Comparison of ENCODE assay signal across 1 cellular context in the genomic region with DNA sequence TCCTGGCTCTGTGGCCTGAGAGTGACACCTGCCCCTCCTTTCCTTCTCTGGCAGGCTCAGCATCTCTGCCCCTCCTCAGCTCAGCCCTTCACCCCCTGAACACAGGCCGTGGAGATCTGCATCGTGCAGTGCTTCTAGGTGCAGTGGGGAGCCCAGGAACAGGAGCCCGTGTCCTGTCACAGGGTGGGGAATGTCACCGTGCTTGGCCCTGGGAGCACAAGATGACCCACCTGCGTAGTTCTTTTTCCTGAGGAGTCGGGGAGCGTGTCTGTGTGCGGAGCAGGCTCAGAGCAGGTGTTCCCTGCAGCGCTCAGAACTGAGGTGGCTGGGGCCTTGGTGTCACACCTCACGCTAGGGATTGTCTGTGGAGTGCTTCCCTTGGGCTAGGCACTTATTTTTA.
TF ChIP-seq lines count a peak whose summit lies in the region.

No MANE protein-coding gene starts in this region.

TF ChIP-seq in HEK293, 187 proteins besides CTCF, POLR2A, EP300 and RAD21 (continued from another document):
- TF ChIP-seq ZNF184 (tag by site-specific recombination; IDR thresholded peaks at IDR 0.05): no peak
- no peak for TF ChIP-seq ZNF311 (tag by site-specific recombination; IDR thresholded peaks at IDR 0.05; ENCODE audit: borderline replicate concordance)
- TF ChIP-seq ZNF146 (tag by site-specific recombination; IDR thresholded peaks at IDR 0.05): no peak
- no peak for TF ChIP-seq ZNF561 (tag by site-specific recombination; IDR thresholded peaks at IDR 0.05; ENCODE audit: borderline replicate concordance)
- TF ChIP-seq, protein P1, sequence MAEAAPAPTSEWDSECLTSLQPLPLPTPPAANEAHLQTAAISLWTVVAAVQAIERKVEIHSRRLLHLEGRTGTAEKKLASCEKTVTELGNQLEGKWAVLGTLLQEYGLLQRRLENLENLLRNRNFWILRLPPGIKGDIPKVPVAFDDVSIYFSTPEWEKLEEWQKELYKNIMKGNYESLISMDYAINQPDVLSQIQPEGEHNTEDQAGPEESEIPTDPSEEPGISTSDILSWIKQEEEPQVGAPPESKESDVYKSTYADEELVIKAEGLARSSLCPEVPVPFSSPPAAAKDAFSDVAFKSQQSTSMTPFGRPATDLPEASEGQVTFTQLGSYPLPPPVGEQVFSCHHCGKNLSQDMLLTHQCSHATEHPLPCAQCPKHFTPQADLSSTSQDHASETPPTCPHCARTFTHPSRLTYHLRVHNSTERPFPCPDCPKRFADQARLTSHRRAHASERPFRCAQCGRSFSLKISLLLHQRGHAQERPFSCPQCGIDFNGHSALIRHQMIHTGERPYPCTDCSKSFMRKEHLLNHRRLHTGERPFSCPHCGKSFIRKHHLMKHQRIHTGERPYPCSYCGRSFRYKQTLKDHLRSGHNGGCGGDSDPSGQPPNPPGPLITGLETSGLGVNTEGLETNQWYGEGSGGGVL (tag by site-specific recombination; IDR thresholded peaks at IDR 0.05): no peak
- TF ChIP-seq, protein P2, sequence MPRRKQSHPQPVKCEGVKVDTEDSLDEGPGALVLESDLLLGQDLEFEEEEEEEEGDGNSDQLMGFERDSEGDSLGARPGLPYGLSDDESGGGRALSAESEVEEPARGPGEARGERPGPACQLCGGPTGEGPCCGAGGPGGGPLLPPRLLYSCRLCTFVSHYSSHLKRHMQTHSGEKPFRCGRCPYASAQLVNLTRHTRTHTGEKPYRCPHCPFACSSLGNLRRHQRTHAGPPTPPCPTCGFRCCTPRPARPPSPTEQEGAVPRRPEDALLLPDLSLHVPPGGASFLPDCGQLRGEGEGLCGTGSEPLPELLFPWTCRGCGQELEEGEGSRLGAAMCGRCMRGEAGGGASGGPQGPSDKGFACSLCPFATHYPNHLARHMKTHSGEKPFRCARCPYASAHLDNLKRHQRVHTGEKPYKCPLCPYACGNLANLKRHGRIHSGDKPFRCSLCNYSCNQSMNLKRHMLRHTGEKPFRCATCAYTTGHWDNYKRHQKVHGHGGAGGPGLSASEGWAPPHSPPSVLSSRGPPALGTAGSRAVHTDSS (tag by site-specific recombination; IDR thresholded peaks at IDR 0.05): no peak
- TF ChIP-seq, protein P3, sequence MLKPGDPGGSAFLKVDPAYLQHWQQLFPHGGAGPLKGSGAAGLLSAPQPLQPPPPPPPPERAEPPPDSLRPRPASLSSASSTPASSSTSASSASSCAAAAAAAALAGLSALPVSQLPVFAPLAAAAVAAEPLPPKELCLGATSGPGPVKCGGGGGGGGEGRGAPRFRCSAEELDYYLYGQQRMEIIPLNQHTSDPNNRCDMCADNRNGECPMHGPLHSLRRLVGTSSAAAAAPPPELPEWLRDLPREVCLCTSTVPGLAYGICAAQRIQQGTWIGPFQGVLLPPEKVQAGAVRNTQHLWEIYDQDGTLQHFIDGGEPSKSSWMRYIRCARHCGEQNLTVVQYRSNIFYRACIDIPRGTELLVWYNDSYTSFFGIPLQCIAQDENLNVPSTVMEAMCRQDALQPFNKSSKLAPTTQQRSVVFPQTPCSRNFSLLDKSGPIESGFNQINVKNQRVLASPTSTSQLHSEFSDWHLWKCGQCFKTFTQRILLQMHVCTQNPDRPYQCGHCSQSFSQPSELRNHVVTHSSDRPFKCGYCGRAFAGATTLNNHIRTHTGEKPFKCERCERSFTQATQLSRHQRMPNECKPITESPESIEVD (tag by site-specific recombination; IDR thresholded peaks at IDR 0.05): no peak
- no peak for TF ChIP-seq ZNF23 (tag by site-specific recombination; IDR thresholded peaks at IDR 0.05; ENCODE audit: borderline replicate concordance)
- TF ChIP-seq, protein P4, sequence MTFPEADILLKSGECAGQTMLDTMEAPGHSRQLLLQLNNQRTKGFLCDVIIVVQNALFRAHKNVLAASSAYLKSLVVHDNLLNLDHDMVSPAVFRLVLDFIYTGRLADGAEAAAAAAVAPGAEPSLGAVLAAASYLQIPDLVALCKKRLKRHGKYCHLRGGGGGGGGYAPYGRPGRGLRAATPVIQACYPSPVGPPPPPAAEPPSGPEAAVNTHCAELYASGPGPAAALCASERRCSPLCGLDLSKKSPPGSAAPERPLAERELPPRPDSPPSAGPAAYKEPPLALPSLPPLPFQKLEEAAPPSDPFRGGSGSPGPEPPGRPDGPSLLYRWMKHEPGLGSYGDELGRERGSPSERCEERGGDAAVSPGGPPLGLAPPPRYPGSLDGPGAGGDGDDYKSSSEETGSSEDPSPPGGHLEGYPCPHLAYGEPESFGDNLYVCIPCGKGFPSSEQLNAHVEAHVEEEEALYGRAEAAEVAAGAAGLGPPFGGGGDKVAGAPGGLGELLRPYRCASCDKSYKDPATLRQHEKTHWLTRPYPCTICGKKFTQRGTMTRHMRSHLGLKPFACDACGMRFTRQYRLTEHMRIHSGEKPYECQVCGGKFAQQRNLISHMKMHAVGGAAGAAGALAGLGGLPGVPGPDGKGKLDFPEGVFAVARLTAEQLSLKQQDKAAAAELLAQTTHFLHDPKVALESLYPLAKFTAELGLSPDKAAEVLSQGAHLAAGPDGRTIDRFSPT (tag by site-specific recombination; IDR thresholded peaks at IDR 0.05): no peak
- TF ChIP-seq, protein P5, sequence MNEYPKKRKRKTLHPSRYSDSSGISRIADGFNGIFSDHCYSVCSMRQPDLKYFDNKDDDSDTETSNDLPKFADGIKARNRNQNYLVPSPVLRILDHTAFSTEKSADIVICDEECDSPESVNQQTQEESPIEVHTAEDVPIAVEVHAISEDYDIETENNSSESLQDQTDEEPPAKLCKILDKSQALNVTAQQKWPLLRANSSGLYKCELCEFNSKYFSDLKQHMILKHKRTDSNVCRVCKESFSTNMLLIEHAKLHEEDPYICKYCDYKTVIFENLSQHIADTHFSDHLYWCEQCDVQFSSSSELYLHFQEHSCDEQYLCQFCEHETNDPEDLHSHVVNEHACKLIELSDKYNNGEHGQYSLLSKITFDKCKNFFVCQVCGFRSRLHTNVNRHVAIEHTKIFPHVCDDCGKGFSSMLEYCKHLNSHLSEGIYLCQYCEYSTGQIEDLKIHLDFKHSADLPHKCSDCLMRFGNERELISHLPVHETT (tag by site-specific recombination; IDR thresholded peaks at IDR 0.05): no peak
- TF ChIP-seq, protein P6, sequence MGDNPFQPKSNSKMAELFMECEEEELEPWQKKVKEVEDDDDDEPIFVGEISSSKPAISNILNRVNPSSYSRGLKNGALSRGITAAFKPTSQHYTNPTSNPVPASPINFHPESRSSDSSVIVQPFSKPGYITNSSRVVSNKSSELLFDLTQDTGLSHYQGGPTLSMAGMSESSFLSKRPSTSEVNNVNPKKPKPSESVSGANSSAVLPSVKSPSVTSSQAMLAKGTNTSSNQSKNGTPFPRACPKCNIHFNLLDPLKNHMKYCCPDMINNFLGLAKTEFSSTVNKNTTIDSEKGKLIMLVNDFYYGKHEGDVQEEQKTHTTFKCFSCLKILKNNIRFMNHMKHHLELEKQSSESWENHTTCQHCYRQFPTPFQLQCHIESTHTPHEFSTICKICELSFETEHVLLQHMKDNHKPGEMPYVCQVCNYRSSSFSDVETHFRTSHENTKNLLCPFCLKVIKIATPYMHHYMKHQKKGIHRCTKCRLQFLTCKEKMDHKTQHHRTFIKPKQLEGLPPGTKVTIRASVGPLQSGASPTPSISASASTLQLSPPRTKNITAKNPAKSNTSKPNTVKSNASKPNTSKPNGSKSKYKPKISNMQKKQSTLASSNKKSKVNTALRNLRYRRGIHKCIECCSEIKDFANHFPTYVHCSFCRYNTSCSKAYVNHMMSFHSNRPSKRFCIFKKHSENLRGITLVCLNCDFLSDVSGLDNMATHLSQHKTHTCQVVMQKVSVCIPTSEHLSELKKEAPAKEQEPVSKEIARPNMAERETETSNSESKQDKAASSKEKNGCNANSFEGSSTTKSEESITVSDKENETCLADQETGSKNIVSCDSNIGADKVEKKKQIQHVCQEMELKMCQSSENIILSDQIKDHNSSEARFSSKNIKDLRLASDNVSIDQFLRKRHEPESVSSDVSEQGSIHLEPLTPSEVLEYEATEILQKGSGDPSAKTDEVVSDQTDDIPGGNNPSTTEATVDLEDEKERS (tag by site-specific recombination; IDR thresholded peaks at IDR 0.05): no peak
- TF ChIP-seq BCL11B (tag by site-specific recombination; IDR thresholded peaks at IDR 0.05; ENCODE audit: low read depth): no peak
- no peak for TF ChIP-seq ZNF19 (tag by site-specific recombination; IDR thresholded peaks at IDR 0.05; ENCODE audit: low read depth)
- TF ChIP-seq, protein P7, sequence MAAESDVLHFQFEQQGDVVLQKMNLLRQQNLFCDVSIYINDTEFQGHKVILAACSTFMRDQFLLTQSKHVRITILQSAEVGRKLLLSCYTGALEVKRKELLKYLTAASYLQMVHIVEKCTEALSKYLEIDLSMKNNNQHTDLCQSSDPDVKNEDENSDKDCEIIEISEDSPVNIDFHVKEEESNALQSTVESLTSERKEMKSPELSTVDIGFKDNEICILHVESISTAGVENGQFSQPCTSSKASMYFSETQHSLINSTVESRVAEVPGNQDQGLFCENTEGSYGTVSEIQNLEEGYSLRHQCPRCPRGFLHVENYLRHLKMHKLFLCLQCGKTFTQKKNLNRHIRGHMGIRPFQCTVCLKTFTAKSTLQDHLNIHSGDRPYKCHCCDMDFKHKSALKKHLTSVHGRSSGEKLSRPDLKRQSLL (tag by site-specific recombination; IDR thresholded peaks at IDR 0.05): no peak
TF ChIP-seq in HEK293: peak in this region for 0.
